Comparison of ENCODE assay signal across 8 cellular contexts in genomic region chr12:52005903-52006703, GRCh38. TPM values are rescaled to one million over a fixed set of nuclear protein-coding genes. Genes with fewer than 3 reads are reported as not detected.
DNase-seq lines count a peak whose midpoint lies in the region; ATAC-seq, FAIRE-seq and TF ChIP-seq lines count a peak whose summit lies in the region.

No MANE protein-coding gene starts in this region.

- FAIRE-seq in kidney (lab: Jason Lieb, UNC) = no peak

- H3K27me3 Mint-ChIP-seq in CD4-positive, CD25-positive, alpha-beta regulatory T cell = peaks cover 33% of the 10 kb centered on the region
- H3K27me3 Mint-ChIP-seq in stimulated activated naive CD8-positive, alpha-beta T cell treated with anti-CD3 and anti-CD28 coated beads, Interleukin-15, amount 100 ng/mL, for 72 hours = peaks cover 14% of the 10 kb centered on the region

- H3F3A ChIP-seq in MM.1S (ENCODE audit: insufficient read depth, low read length) = no peaks in the 10 kb centered on the region

- TF ChIP-seq CTCF in GM20000 (IDR thresholded peaks at IDR 0.05; ENCODE audit: extremely low read depth, missing control alignments) (no peak), MM.1S (IDR thresholded peaks at IDR 0.05; ENCODE audit: low read length) (no peak), kidney (IDR thresholded peaks at IDR 0.05; ENCODE audit: borderline replicate concordance, extremely low read depth, insufficient read depth) (no peak)

- H3K9me3 Mint-ChIP-seq in CD4-positive, CD25-positive, alpha-beta regulatory T cell = no peaks in the 10 kb centered on the region
- H3K9me3 Mint-ChIP-seq in stimulated activated naive CD8-positive, alpha-beta T cell treated with anti-CD3 and anti-CD28 coated beads, Interleukin-15, amount 100 ng/mL, for 72 hours = no peaks in the 10 kb centered on the region

- H3K27ac ChIP-seq in CD4-positive, CD25-positive, alpha-beta regulatory T cell (ENCODE audit: insufficient read depth, low read length, poor library complexity, severe bottlenecking) = no peak overlapping the region
- H3K27ac ChIP-seq in MM.1S (ENCODE audit: low read length) = no peak overlapping the region
- no peak overlapping the region for H3K27ac ChIP-seq in kidney (ENCODE audit: low read depth in 2 of 2, low read length in 2 of 2)

- no peaks in the 10 kb centered on the region for H3K79me2 ChIP-seq in MM.1S (ENCODE audit: low read length)

- no peaks in the 10 kb centered on the region for H4K20me1 ChIP-seq in MM.1S (ENCODE audit: insufficient read depth, low read length)

- H3K36me3 Mint-ChIP-seq in CD4-positive, CD25-positive, alpha-beta regulatory T cell = peaks cover 4% of the 10 kb centered on the region

- peaks cover 0 to 20% (median 13%) of the 10 kb centered on the region in 4 donors for H3K4me1 Mint-ChIP-seq in CD4-positive, CD25-positive, alpha-beta regulatory T cell
- H3K4me1 Mint-ChIP-seq in stimulated activated naive CD8-positive, alpha-beta T cell treated with anti-CD3 and anti-CD28 coated beads, Interleukin-15, amount 100 ng/mL, for 72 hours = peaks cover 37% of the 10 kb centered on the region

- peak overlapping the region; percentile 29; the same call in 1 of the 2 replicates for H3K4me2 ChIP-seq in MM.1S (ENCODE audit: low read depth, low read length)

- ATAC-seq in CD4-positive, CD25-positive, alpha-beta regulatory T cell (ENCODE audit: low read depth in 2 of 2) = no peak
- ATAC-seq in stimulated activated naive CD8-positive, alpha-beta T cell treated with anti-CD3 and anti-CD28 coated beads, Interleukin-15, amount 100 ng/mL, for 72 hours = peak; percentile 1

- intact Hi-C loops in kidney (cut with DNase I) = no loop called here

- peaks cover 20% of the 10 kb centered on the region for H3K4me1 ChIP-seq in CD4-positive, CD25-positive, alpha-beta regulatory T cell (ENCODE audit: control insufficient read depth, insufficient read depth, low read length, poor library complexity, severe bottlenecking)
- H3K4me1 ChIP-seq in MM.1S (ENCODE audit: low read length) (no peaks in the 10 kb centered on the region), kidney (ENCODE audit: control insufficient read depth in 1 of 2, insufficient read depth in 1 of 2, low read depth in 1 of 2, low read length in 2 of 2) (peaks cover 3 to 20% of the 10 kb centered on the region in 2 donors)

- no peak for DNase-seq in CD4-positive, CD25-positive, alpha-beta regulatory T cell
- peak; percentile 87 for DNase-seq in GM20000 (ENCODE audit: low spot score)
- no peak for DNase-seq in MM.1S
- DNase-seq in amniotic epithelial cell (ENCODE audit: low read depth) = peak; percentile 40
- peak; percentile 86 for DNase-seq in kidney
- no peak for DNase-seq in stimulated activated naive CD8-positive, alpha-beta T cell treated with anti-CD3 and anti-CD28 coated beads, Interleukin-15, amount 100 ng/mL, for 72 hours
- no peak for DNase-seq in epidermal melanocyte (ENCODE audit: insufficient read length, low spot score)
- no peak for DNase-seq in hippocampal formation (lab: John Stamatoyannopoulos, UW)

- H3K9me3 ChIP-seq in CD4-positive, CD25-positive, alpha-beta regulatory T cell (ENCODE audit: control insufficient read depth in 2 of 2, low read length in 2 of 2) = no peaks in the 10 kb centered on the region
- no peaks in the 10 kb centered on the region for H3K9me3 ChIP-seq in MM.1S (replicated peaks; ENCODE audit: insufficient read depth, low read length)
- no peaks in the 10 kb centered on the region for H3K9me3 ChIP-seq in kidney (ENCODE audit: control insufficient read depth in 1 of 2, low read length in 2 of 2)

- no peak overlapping the region for H3K4me3 ChIP-seq in CD4-positive, CD25-positive, alpha-beta regulatory T cell (ENCODE audit: low read depth, low read length)
- no peak overlapping the region for H3K4me3 ChIP-seq in MM.1S (ENCODE audit: low read length)
- H3K4me3 ChIP-seq in kidney (ENCODE audit: low read length in 2 of 2) = peak overlapping the region in 1 of 2 donors; percentile 35

- H3K4me3 Mint-ChIP-seq in CD4-positive, CD25-positive, alpha-beta regulatory T cell = peak overlapping the region; percentile 79 to 92 (median 86)
- H3K4me3 Mint-ChIP-seq in stimulated activated naive CD8-positive, alpha-beta T cell treated with anti-CD3 and anti-CD28 coated beads, Interleukin-15, amount 100 ng/mL, for 72 hours = peak overlapping the region; percentile 77 to 80

- H3K36me3 ChIP-seq in CD4-positive, CD25-positive, alpha-beta regulatory T cell (ENCODE audit: control insufficient read depth, insufficient read depth, low read length) = peaks cover 2% of the 10 kb centered on the region
- H3K36me3 ChIP-seq in MM.1S (replicated peaks; ENCODE audit: insufficient read depth, low read length) = no peaks in the 10 kb centered on the region
- no peaks in the 10 kb centered on the region for H3K36me3 ChIP-seq in kidney (ENCODE audit: control insufficient read depth in 1 of 2, insufficient read depth in 2 of 2, low read length in 2 of 2)

- no peaks in the 10 kb centered on the region for H3K9me2 ChIP-seq in MM.1S (replicated peaks; ENCODE audit: insufficient read depth, low read length)

- no peaks in the 10 kb centered on the region for H3K27me3 ChIP-seq in CD4-positive, CD25-positive, alpha-beta regulatory T cell (ENCODE audit: control insufficient read depth, insufficient read depth, low read length)
- peaks cover 73% of the 10 kb centered on the region for H3K27me3 ChIP-seq in MM.1S (replicated peaks; ENCODE audit: insufficient read depth, low read length)

- H3K27ac Mint-ChIP-seq in CD4-positive, CD25-positive, alpha-beta regulatory T cell = peak overlapping the region in 2 of 3 donors; percentile 62 to 71
- H3K27ac Mint-ChIP-seq in stimulated activated naive CD8-positive, alpha-beta T cell treated with anti-CD3 and anti-CD28 coated beads, Interleukin-15, amount 100 ng/mL, for 72 hours = peak overlapping the region in 1 of 2 donors; percentile 41

- H2AFZ ChIP-seq in MM.1S (ENCODE audit: low read length) = no peak overlapping the region

- H3K9ac ChIP-seq in MM.1S (ENCODE audit: low read length) (no peak overlapping the region), kidney (ENCODE audit: low read length in 2 of 2) (peak overlapping the region in 1 of 2 donors; percentile 44)

RNA-seq across cellular contexts. Expression of gene TAMALIN, which starts 0.6 kb away (rescaled TPM):
- 253 TPM for total RNA-seq in CD4-positive, CD25-positive, alpha-beta regulatory T cell
- 1 to 10 TPM in 2 of 4 donors, under 1 TPM in 2; 0.37 to 4.3 (median 0.91) TPM for polyA plus RNA-seq in CD4-positive, CD25-positive, alpha-beta regulatory T cell
- total RNA-seq in kidney = 52.3 TPM
- polyA plus RNA-seq in kidney (ENCODE audit: insufficient read depth, low read depth, low replicate concordance) = 22.3 TPM

RNA-seq across cellular contexts. Expression of gene NR4A1, which starts 45.1 kb away (rescaled TPM):
- 143 TPM for total RNA-seq in CD4-positive, CD25-positive, alpha-beta regulatory T cell
- under 1 TPM; 0.22 to 0.54 (median 0.47) TPM for polyA plus RNA-seq in CD4-positive, CD25-positive, alpha-beta regulatory T cell
- 37.2 TPM for total RNA-seq in kidney
- 54.1 TPM for polyA plus RNA-seq in kidney (ENCODE audit: insufficient read depth, low read depth, low replicate concordance)

RNA-seq across cellular contexts. Expression of gene ACVR1B, which starts 54.6 kb away (rescaled TPM):
- total RNA-seq in CD4-positive, CD25-positive, alpha-beta regulatory T cell = 6.5 TPM
- polyA plus RNA-seq in CD4-positive, CD25-positive, alpha-beta regulatory T cell = 1 to 10 TPM in 3 of 4 donors, under 1 TPM in 1; 0.47 to 2.3 (median 1.2) TPM
- 95.5 TPM for total RNA-seq in kidney
- 30.6 TPM for polyA plus RNA-seq in kidney (ENCODE audit: insufficient read depth, low read depth, low replicate concordance)

Comparison
In these comparisons a context has a peak if more than half of its experiments do, and no peak if none do; other contexts are left out.
1. DNase-seq: peak in GM20000 (single experiment), amniotic epithelial cell (single experiment) and kidney (single experiment); none in CD4-positive, CD25-positive, alpha-beta regulatory T cell (0 of 3), MM.1S (single experiment), stimulated activated naive CD8-positive, alpha-beta T cell treated with anti-CD3 and anti-CD28 coated beads, Interleukin-15, amount 100 ng/mL, for 72 hours (0 of 2), epidermal melanocyte (single experiment) and hippocampal formation (0 of 2).
2. RNA of gene ACVR1B, which starts 54.6 kb away (total RNA-seq): 95.5 TPM in kidney (single experiment); 6.5 TPM in CD4-positive, CD25-positive, alpha-beta regulatory T cell (single experiment); every median in the first group is over 10 times any median in the second.